ENCODE assay signal across 29 cellular contexts in the genomic region with DNA sequence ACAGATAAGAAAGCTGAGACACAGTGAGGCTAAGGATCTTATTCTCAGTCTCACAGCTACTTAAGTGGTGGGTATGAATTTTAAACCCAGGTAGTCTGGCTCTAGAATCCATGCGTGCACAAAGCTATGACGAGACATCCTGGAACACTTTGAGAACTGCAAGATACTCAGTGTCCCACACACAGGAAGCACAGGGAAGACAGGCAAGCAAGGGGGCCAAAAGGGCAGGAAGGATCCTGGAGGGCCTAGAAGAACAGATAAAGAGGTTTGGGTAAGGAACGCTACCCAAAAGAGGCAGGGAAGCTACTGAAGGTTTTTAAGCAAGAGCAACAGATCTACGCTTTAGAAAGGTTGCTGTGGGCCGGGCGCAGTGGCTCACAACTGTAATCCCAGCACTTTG.
"Had no signal": no experiment of that assay in that cellular context is flagged by ENCODE, and none has a peak within 500 bp of the region (broad histone marks: within the 10 kb centered on the region; RNA-seq: fewer than 3 reads in every experiment).

No MANE protein-coding gene starts in this region.

- H3K9me3 Mint-ChIP-seq: dendritic cell treated with granulocyte-macrophage colony-stimulating factor and Interleukin-4, amounts not matched to agents 40 ng/mL and 50 ng/mL, for 4 days; effector memory CD8-positive, alpha-beta T cell; endodermal cell had no signal

- H3K36me3 ChIP-seq: colonic mucosa, esophagus muscularis mucosa, esophagus squamous epithelium, gastrocnemius medialis, gastroesophageal sphincter, heart left ventricle, heart right ventricle had no signal

- H3K4me1 ChIP-seq: esophagus muscularis mucosa, foreskin keratinocyte, gastrocnemius medialis, gastroesophageal sphincter, heart left ventricle had no signal

- H3K9me3 ChIP-seq: colonic mucosa, esophagus muscularis mucosa, esophagus squamous epithelium, gastrocnemius medialis, gastroesophageal sphincter, heart left ventricle, heart right ventricle had no signal

- H3K4me3 ChIP-seq: colonic mucosa, coronary artery, dorsolateral prefrontal cortex, esophagus muscularis mucosa, esophagus squamous epithelium, gastrocnemius medialis, gastroesophageal sphincter, heart left ventricle, heart right ventricle had no signal

- H3K27me3 ChIP-seq: colonic mucosa, esophagus muscularis mucosa, foreskin keratinocyte, gastrocnemius medialis, gastroesophageal sphincter, heart left ventricle had no signal

- H3K27ac ChIP-seq: coronary artery, dorsolateral prefrontal cortex, epithelial cell of prostate, esophagus muscularis mucosa, esophagus squamous epithelium, foreskin keratinocyte, gastrocnemius medialis, gastroesophageal sphincter, heart left ventricle, heart right ventricle had no signal

- H3K4me3 Mint-ChIP-seq: dendritic cell treated with granulocyte-macrophage colony-stimulating factor and Interleukin-4, amounts not matched to agents 40 ng/mL and 50 ng/mL, for 4 days; effector memory CD8-positive, alpha-beta T cell; endodermal cell had no signal

- DNase-seq: colonic mucosa; cortex of kidney; dermis blood vessel endothelial cell; dorsolateral prefrontal cortex; effector CD4-positive, alpha-beta T cell; effector CD8-positive, alpha-beta T cell; effector memory CD4-positive, alpha-beta T cell; effector memory CD8-positive, alpha-beta T cell; endodermal cell; erythroblast; esophagus squamous epithelium; foreskin fibroblast; foreskin keratinocyte; foreskin melanocyte; gastrocnemius medialis; glutamatergic neuron; head of caudate nucleus; heart left ventricle; heart right ventricle had no signal

- H3K27ac Mint-ChIP-seq: dendritic cell treated with granulocyte-macrophage colony-stimulating factor and Interleukin-4, amounts not matched to agents 40 ng/mL and 50 ng/mL, for 4 days; effector memory CD8-positive, alpha-beta T cell; endodermal cell had no signal

- ATAC-seq: effector memory CD8-positive, alpha-beta T cell; esophagus mucosa; foreskin keratinocyte; gastrocnemius medialis; gastroesophageal sphincter; heart left ventricle; heart right ventricle had no signal

- FAIRE-seq: colon, endometrium, endothelial cell of umbilical vein, frontal cortex had no signal
